ENCODE assay signal across 15 cellular contexts in genomic region chr2:3179626-3180025, GRCh38.
DNase-seq lines count a peak whose midpoint lies in the region; FAIRE-seq and TF ChIP-seq lines count a peak whose summit lies in the region.
"Had no signal": no experiment of that assay in that cellular context is flagged by ENCODE, and none has a peak within 500 bp of the region (broad histone marks: within the 10 kb centered on the region; RNA-seq: fewer than 3 reads in every experiment).

No MANE protein-coding gene starts in this region.

- in situ Hi-C loops in mammary epithelial cell (cut with MboI; ENCODE audit: low sequenced_read_pairs in 2 of 2) = no loop called here

- H3K27me3 ChIP-seq in mammary epithelial cell (ENCODE audit: insufficient read depth, low read length) (no peaks in the 10 kb centered on the region), PC-9 (ENCODE audit: insufficient read depth, low read depth) (no peaks in the 10 kb centered on the region), osteoblast (ENCODE audit: insufficient read depth, low read length) (no peaks in the 10 kb centered on the region)

- TF ChIP-seq CTCF in MCF 10A (IDR thresholded peaks at IDR 0.05; ENCODE audit: unreplicated experiment) = no peak
- TF ChIP-seq CTCF in mammary epithelial cell (conservative IDR thresholded peaks at IDR 0.05 in 1 of 2, IDR thresholded peaks at IDR 0.05 in 1 of 2; ENCODE audit: extremely low read depth in 1 of 2, insufficient read depth in 1 of 2, low read depth in 1 of 2, low read length in 2 of 2) = no peak
- 0 out of 2 replicates have a peak, but pooled peaks have one; percentile 2 for TF ChIP-seq CTCF in PC-9 (conservative IDR thresholded peaks at IDR 0.05)
- no peak for TF ChIP-seq CTCF in osteoblast (IDR thresholded peaks at IDR 0.05; ENCODE audit: extremely low read depth, low read depth, low read length)

- CTCF ChIA-PET in MCF 10A (lab: Yijun Ruan, JAX) (no interaction called here), mammary epithelial cell (lab: Charles Lee; ENCODE audit: low non-redundant PET) (no interaction called here), PC-9 (lab: Charles Lee) (no interaction called here)

- H3K9me2 ChIP-seq in PC-9 (ENCODE audit: insufficient read depth) = no peaks in the 10 kb centered on the region

- H3K9ac ChIP-seq in mammary epithelial cell (ENCODE audit: insufficient read depth, low read length) = no peak overlapping the region
- H3K9ac ChIP-seq: GM23248 had no signal

- H3K4me2 ChIP-seq in mammary epithelial cell (ENCODE audit: insufficient read depth, low read depth, low read length) = no peak overlapping the region
- H3K4me2 ChIP-seq in PC-9 = no peak overlapping the region
- no peak overlapping the region for H3K4me2 ChIP-seq in osteoblast (ENCODE audit: insufficient read depth, low read length)

- 91% methylated on average over 11 of the region's 11 CpGs for WGBS in mammary epithelial cell (ENCODE audit: low coverage, missing lambda C conversion rate)

- H3K4me3 ChIP-seq in mammary epithelial cell (replicated peaks in 1 of 3; ENCODE audit: insufficient read depth in 1 of 3, low read depth in 2 of 3, low read length in 3 of 3) (no peak overlapping the region), PC-9 (no peak overlapping the region), osteoblast (ENCODE audit: insufficient read depth, low read length) (no peak overlapping the region)
- H3K4me3 ChIP-seq: GM23248 had no signal

- H3F3A ChIP-seq in PC-9 (ENCODE audit: insufficient read depth, low read depth) = no peaks in the 10 kb centered on the region

- no peaks in the 10 kb centered on the region for H3K4me1 Mint-ChIP-seq in MCF 10A (ENCODE audit: insufficient read depth, unreplicated experiment)
- H3K4me1 Mint-ChIP-seq: B cell, CD14-positive monocyte had no signal

- H3K36me3 ChIP-seq in mammary epithelial cell (ENCODE audit: insufficient read depth, low read length) = no peaks in the 10 kb centered on the region
- no peaks in the 10 kb centered on the region for H3K36me3 ChIP-seq in PC-9 (ENCODE audit: low read depth)
- H3K36me3 ChIP-seq in osteoblast (ENCODE audit: insufficient read depth, low read length) = no peaks in the 10 kb centered on the region

- DNase-seq in MCF 10A (ENCODE audit: unreplicated experiment) (no peak), mammary epithelial cell (no peak), PC-9 (no peak), osteoblast (ENCODE audit: insufficient read length, low spot score, missing footprints) (peak; percentile 14), GM12892 (ENCODE audit: insufficient read length) (no peak), DMS53 (lab: John Stamatoyannopoulos, UW) (no peak), NCI-H1417 treated with DMSO at 0.1 percent for 48 hours (lab: John Stamatoyannopoulos, UW) (no peak)
- DNase-seq: CD8-positive, alpha-beta T cell; COR-L47; GF-D8; GM23248 had no signal

- no peak for FAIRE-seq in GM12892 (lab: Jason Lieb, UNC)
- FAIRE-seq: A204.1, GM18507 had no signal

- H4K20me1 ChIP-seq in mammary epithelial cell (ENCODE audit: insufficient read depth, low read length) (no peaks in the 10 kb centered on the region), PC-9 (ENCODE audit: insufficient read depth) (no peaks in the 10 kb centered on the region; the same call in 1 of the 2 replicates), osteoblast (ENCODE audit: insufficient read depth, low read length) (no peaks in the 10 kb centered on the region)

- H3K4me1 ChIP-seq in mammary epithelial cell (ENCODE audit: insufficient read depth, low read length) = no peaks in the 10 kb centered on the region
- no peaks in the 10 kb centered on the region for H3K4me1 ChIP-seq in PC-9 (replicated peaks; ENCODE audit: insufficient read depth)
- H3K4me1 ChIP-seq in osteoblast (ENCODE audit: insufficient read depth, low read length) = no peaks in the 10 kb centered on the region

- H2AFZ ChIP-seq in mammary epithelial cell (ENCODE audit: low read depth, low read length) = no peak overlapping the region
- no peak overlapping the region for H2AFZ ChIP-seq in PC-9
- no peak overlapping the region for H2AFZ ChIP-seq in osteoblast (ENCODE audit: low read length)
- H2AFZ ChIP-seq: GM23248 had no signal

- no peak for TF ChIP-seq POLR2A in GM12892 (IDR thresholded peaks at IDR 0.05; ENCODE audit: low read depth, low read length)

- BruUV-seq in MCF 10A (replicated peaks; lab: Mats Ljungman, UMichigan) (no TSS peak), mammary epithelial cell (replicated peaks; lab: Mats Ljungman, UMichigan) (no TSS peak), PC-9 (replicated peaks; lab: Mats Ljungman, UMichigan) (no TSS peak)

- H3K9me3 Mint-ChIP-seq in MCF 10A (ENCODE audit: unreplicated experiment) = peaks cover 11% of the 10 kb centered on the region
- H3K9me3 Mint-ChIP-seq: CD8-positive, alpha-beta T cell had no signal

- H3K9me3 ChIP-seq in mammary epithelial cell (replicated peaks; ENCODE audit: insufficient read depth, low read length) (peaks cover 12% of the 10 kb centered on the region), PC-9 (ENCODE audit: insufficient read depth, low read depth) (no peaks in the 10 kb centered on the region), osteoblast (ENCODE audit: low read depth, low read length) (no peaks in the 10 kb centered on the region)

- no peak overlapping the region for H3K4me3 Mint-ChIP-seq in MCF 10A (ENCODE audit: unreplicated experiment)
- H3K4me3 Mint-ChIP-seq: B cell; CD14-positive monocyte; CD8-positive, alpha-beta T cell had no signal

- intact Hi-C loops in MCF 10A (cut with micrococcal nuclease) (no loop called here), mammary epithelial cell (cut with micrococcal nuclease) (no loop called here), PC-9 (cut with micrococcal nuclease; ENCODE audit: unreplicated experiment) (no loop called here)

- H3K79me2 ChIP-seq in mammary epithelial cell (ENCODE audit: insufficient read depth, low read length) (no peaks in the 10 kb centered on the region), PC-9 (ENCODE audit: low read depth) (no peaks in the 10 kb centered on the region), osteoblast (ENCODE audit: insufficient read depth, low read length) (no peaks in the 10 kb centered on the region)

- dilution Hi-C loops in mammary epithelial cell (cut with HindIII; ENCODE audit: low sequenced_read_pairs) = no loop called here

- H3K27me3 Mint-ChIP-seq in MCF 10A (ENCODE audit: insufficient read depth, unreplicated experiment) = no peaks in the 10 kb centered on the region
- H3K27me3 Mint-ChIP-seq: B cell had no signal

- peak overlapping the region; percentile 47 for H3K27ac Mint-ChIP-seq in MCF 10A (ENCODE audit: low read depth, unreplicated experiment)
- H3K27ac Mint-ChIP-seq: B cell; CD8-positive, alpha-beta T cell had no signal

- no peak overlapping the region for H3K27ac ChIP-seq in mammary epithelial cell (ENCODE audit: insufficient read depth, low read depth, low read length)
- no peak overlapping the region for H3K27ac ChIP-seq in PC-9
- no peak overlapping the region for H3K27ac ChIP-seq in osteoblast (ENCODE audit: low read depth, low read length)
- H3K27ac ChIP-seq: GM23248 had no signal

- POLR2A ChIA-PET in MCF 10A (lab: Yijun Ruan, JAX) = no interaction called here
- POLR2A ChIA-PET in PC-9 (lab: Charles Lee; ENCODE audit: unreplicated experiment) = no interaction called here

- peaks cover 7% of the 10 kb centered on the region for H3K36me3 Mint-ChIP-seq in MCF 10A (ENCODE audit: insufficient read depth, unreplicated experiment)
